ENCODE assay signal across 7 cellular contexts in the genomic region with DNA sequence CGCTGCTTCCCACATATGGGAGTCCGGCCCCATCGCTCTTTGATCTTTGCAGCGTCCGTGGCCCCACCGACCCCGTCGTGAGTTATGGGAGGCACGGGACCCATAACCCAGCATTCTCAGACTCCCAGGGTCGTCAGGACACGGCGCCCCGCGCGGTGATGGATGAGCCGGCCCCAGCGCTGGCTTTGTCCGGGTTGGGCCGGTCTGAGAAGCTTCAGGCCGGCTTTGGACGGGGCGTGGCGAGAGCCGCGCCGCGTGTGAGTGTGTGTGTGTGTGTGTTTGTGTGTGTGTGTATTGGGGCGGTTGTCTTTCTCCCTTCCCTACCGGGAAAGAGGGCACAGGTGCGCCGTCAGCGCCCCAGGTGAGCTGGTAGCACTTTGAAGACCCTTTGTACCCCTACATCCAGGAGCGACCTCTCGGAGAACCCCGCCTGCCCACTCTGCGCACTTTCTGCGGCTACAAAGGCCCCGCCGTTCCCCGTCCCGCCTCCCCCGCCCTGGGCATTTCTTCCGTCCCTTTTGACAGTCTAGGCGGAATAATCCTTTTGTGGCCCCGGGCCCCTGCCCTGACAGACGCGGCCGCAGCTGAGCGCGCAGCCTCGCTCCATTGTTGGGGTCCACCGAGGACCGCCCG. TPM values are rescaled to one million over a fixed set of nuclear protein-coding genes. Genes with fewer than 3 reads are reported as not detected.
DNase-seq lines count a peak whose midpoint lies in the region; ATAC-seq and TF ChIP-seq lines count a peak whose summit lies in the region.

No MANE protein-coding gene starts in this region.

- POLR2A ChIA-PET in HEK293 (lab: Yijun Ruan, JAX) = interaction anchor here (1.6 kb wide), 1 partner anchor 9 kb away, joined by 4 read pairs; no protein-coding TSS in a partner anchor
- POLR2A ChIA-PET in Panc1 (lab: Charles Lee) = no interaction called here

- no peaks in the 10 kb centered on the region; the same call in 1 of the 2 replicates for H3K27me3 ChIP-seq in Panc1 (ENCODE audit: control insufficient read depth, insufficient read depth, low read length)

- H3K4me1 ChIP-seq in HEK293 (ENCODE audit: control insufficient read depth, insufficient read depth, low read length) (peaks cover 9% of the 10 kb centered on the region; the same call in 1 of the 2 replicates), Panc1 (ENCODE audit: control insufficient read depth, insufficient read depth, low read length) (peaks cover 7% of the 10 kb centered on the region; the same call in 1 of the 2 replicates)

- DNase-seq in Panc1 (ENCODE audit: low read depth, low spot score) = no peak
- no peak for DNase-seq in fibroblast of the aortic adventitia (ENCODE audit: low read depth)
- no peak for DNase-seq in skeletal muscle cell (ENCODE audit: low read depth)
- no peak for DNase-seq in EL
- DNase-seq in RKO (ENCODE audit: low spot score) = no peak

- CTCF ChIA-PET in HEK293 (lab: Yijun Ruan, JAX) = interaction anchor here (0.7 to 2.2 kb wide), 5 partner anchors 17 to 449 kb away, joined by 3 to 12 read pairs (median 4); partner anchors contain the start of gene FBXO6
- CTCF ChIA-PET in Panc1 (lab: Charles Lee) = no interaction called here

- no TSS peak for BruUV-seq in Panc1 (replicated peaks; lab: Mats Ljungman, UMichigan)

- TF ChIP-seq CTCF in HEK293 (tag by site-specific recombination; IDR thresholded peaks at IDR 0.05) (no peak), Panc1 (IDR thresholded peaks at IDR 0.05) (no peak), fibroblast of the aortic adventitia (IDR thresholded peaks at IDR 0.05; ENCODE audit: insufficient read depth, low read length) (no peak)

- no peaks in the 10 kb centered on the region for H3K9me3 ChIP-seq in HEK293 (ENCODE audit: control insufficient read depth, insufficient read depth, low read depth, low read length)
- no peaks in the 10 kb centered on the region for H3K9me3 ChIP-seq in Panc1 (ENCODE audit: control insufficient read depth, insufficient read depth, low read depth, low read length)

- intact Hi-C loops in Panc1 (cut with micrococcal nuclease; ENCODE audit: unreplicated experiment) = no loop called here

- H3K27ac ChIP-seq in HEK293 (ENCODE audit: extremely low read depth, low read depth, low read length) = peak overlapping the region; percentile 44; the same call in 1 of the 2 replicates
- H3K27ac ChIP-seq in Panc1 (ENCODE audit: low read length) = no peak overlapping the region

- in situ Hi-C loops in Panc1 (cut with HindIII; ENCODE audit: low pct_unique_long_range_greater_than_20kb, low sequenced_read_pairs) = no loop called here

- peak overlapping the region; percentile 35 for H3K4me3 ChIP-seq in HEK293 (ENCODE audit: low read depth, low read length)
- peak overlapping the region; percentile 31 to 34 for H3K4me3 ChIP-seq in Panc1 (ENCODE audit: low read depth in 2 of 2, low read length in 2 of 2)
- peak overlapping the region; percentile 31 for H3K4me3 ChIP-seq in fibroblast of the aortic adventitia (ENCODE audit: low read depth, low read length)
- H3K4me3 ChIP-seq in skeletal muscle cell (ENCODE audit: low read depth, low read length) = peak overlapping the region; percentile 39

- ATAC-seq in Panc1 (no peak; the same call in 1 of the 2 replicates), GM21367 (IDR thresholded peaks at IDR 0.05; ENCODE audit: unreplicated experiment) (no peak)

- H3K36me3 ChIP-seq in HEK293 (ENCODE audit: control insufficient read depth in 2 of 2, insufficient read depth in 1 of 2, low read length in 2 of 2) = no peaks in the 10 kb centered on the region
- no peaks in the 10 kb centered on the region; the same call in 1 of the 2 replicates for H3K36me3 ChIP-seq in Panc1 (ENCODE audit: control insufficient read depth, insufficient read depth, low read length)

TF ChIP-seq in HEK293, 187 proteins besides CTCF, POLR2A, EP300 and RAD21:
- peak; percentile 26; the same call in 1 of the 2 replicates for TF ChIP-seq BCL11A (tag by site-specific recombination; IDR thresholded peaks at IDR 0.05; ENCODE audit: low read depth)
- TF ChIP-seq ZNF335 (tag by site-specific recombination; conservative IDR thresholded peaks at IDR 0.05) = peak; percentile 31; the same call in 1 of the 2 replicates
- TF ChIP-seq, protein P1, sequence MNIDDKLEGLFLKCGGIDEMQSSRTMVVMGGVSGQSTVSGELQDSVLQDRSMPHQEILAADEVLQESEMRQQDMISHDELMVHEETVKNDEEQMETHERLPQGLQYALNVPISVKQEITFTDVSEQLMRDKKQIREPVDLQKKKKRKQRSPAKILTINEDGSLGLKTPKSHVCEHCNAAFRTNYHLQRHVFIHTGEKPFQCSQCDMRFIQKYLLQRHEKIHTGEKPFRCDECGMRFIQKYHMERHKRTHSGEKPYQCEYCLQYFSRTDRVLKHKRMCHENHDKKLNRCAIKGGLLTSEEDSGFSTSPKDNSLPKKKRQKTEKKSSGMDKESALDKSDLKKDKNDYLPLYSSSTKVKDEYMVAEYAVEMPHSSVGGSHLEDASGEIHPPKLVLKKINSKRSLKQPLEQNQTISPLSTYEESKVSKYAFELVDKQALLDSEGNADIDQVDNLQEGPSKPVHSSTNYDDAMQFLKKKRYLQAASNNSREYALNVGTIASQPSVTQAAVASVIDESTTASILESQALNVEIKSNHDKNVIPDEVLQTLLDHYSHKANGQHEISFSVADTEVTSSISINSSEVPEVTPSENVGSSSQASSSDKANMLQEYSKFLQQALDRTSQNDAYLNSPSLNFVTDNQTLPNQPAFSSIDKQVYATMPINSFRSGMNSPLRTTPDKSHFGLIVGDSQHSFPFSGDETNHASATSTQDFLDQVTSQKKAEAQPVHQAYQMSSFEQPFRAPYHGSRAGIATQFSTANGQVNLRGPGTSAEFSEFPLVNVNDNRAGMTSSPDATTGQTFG (tag by site-specific recombination; IDR thresholded peaks at IDR 0.05; ENCODE audit: borderline replicate concordance) = no peak

RNA-seq across cellular contexts. Expression of gene DRAXIN, which starts 0.7 kb away (rescaled TPM):
- 0.13 TPM for total RNA-seq in Panc1 (2021; ENCODE audit: unreplicated experiment)
- 0.11 TPM for polyA plus RNA-seq in Panc1 (2012; ENCODE audit: insufficient read length)
- total RNA-seq in fibroblast of the aortic adventitia (ENCODE audit: low replicate concordance) = 2.4 TPM in 1 of 2 replicates, not detected in the other

RNA-seq across cellular contexts. Expression of gene MAD2L2, which starts 9.8 kb away (rescaled TPM):
- total RNA-seq in Panc1 (2021; ENCODE audit: unreplicated experiment) (84.8 TPM), fibroblast of the aortic adventitia (ENCODE audit: low replicate concordance) (17.6 and 33.1 TPM in 2 replicates)
- 115 TPM for polyA plus RNA-seq in Panc1 (2012; ENCODE audit: insufficient read length)

RNA-seq across cellular contexts. Expression of gene FBXO6, which starts 26.8 kb away (rescaled TPM):
- total RNA-seq in Panc1 (2021; ENCODE audit: unreplicated experiment) (37.5 TPM), fibroblast of the aortic adventitia (ENCODE audit: low replicate concordance) (3.4 and 4.5 TPM in 2 replicates)
- 64.6 TPM for polyA plus RNA-seq in Panc1 (2012; ENCODE audit: insufficient read length)

RNA-seq across cellular contexts. Expression of gene FBXO44, which starts 36.1 kb away (rescaled TPM):
- total RNA-seq in Panc1 (2021; ENCODE audit: unreplicated experiment) = 70.8 TPM
- 123 TPM for polyA plus RNA-seq in Panc1 (2012; ENCODE audit: insufficient read length)
- total RNA-seq in fibroblast of the aortic adventitia (ENCODE audit: low replicate concordance) = 8.1 and 16.0 TPM in 2 replicates

RNA-seq across cellular contexts. Expression of gene FBXO2, which starts 36.6 kb away (rescaled TPM):
- 131 TPM for total RNA-seq in Panc1 (2021; ENCODE audit: unreplicated experiment)
- polyA plus RNA-seq in Panc1 (2012; ENCODE audit: insufficient read length) = 299 TPM
- total RNA-seq in fibroblast of the aortic adventitia (ENCODE audit: low replicate concordance) = 2.0 and 3.9 TPM in 2 replicates
